8 cellular contexts compared by ENCODE assay signal in genomic region chr7:35725280-35725680, GRCh38. TPM values are rescaled to one million over a fixed set of nuclear protein-coding genes. Genes with fewer than 3 reads are reported as not detected.
A peak's percentile ranks its signal among the peaks of the same experiment; 100 is the strongest.
DNase-seq lines count a peak whose midpoint lies in the region; ATAC-seq, FAIRE-seq and TF ChIP-seq lines count a peak whose summit lies in the region.

No MANE protein-coding gene starts in this region.

- DNase-seq in RPMI8226 (peak; percentile 89), RCC 7860 (ENCODE audit: low spot score) (no peak), A673 (ENCODE audit: low spot score) (no peak), cerebellum (ENCODE audit: low spot score) (no peak), hypothalamus (lab: John Stamatoyannopoulos, UW) (no peak)
- DNase-seq in central memory CD8-positive, alpha-beta T cell (ENCODE audit: low spot score in 2 of 2): peak; percentile 56 to 83

- no peak for FAIRE-seq in RCC 7860 (lab: Jason Lieb, UNC)

- H3K4me3 ChIP-seq in A673 (ENCODE audit: low read depth, low read length, poor library complexity, severe bottlenecking): no peak overlapping the region

- peaks cover 14% of the 10 kb centered on the region for H3K36me3 Mint-ChIP-seq in central memory CD8-positive, alpha-beta T cell (ENCODE audit: insufficient read depth)

- POLR2A ChIA-PET in A673 (lab: Charles Lee; ENCODE audit: low non-redundant PET): no interaction called here

- no peaks in the 10 kb centered on the region for H3K9me3 Mint-ChIP-seq in central memory CD8-positive, alpha-beta T cell

- no peaks in the 10 kb centered on the region for H3K36me3 ChIP-seq in A673 (ENCODE audit: insufficient read depth, low read length, poor library complexity, severe bottlenecking)

- peak overlapping the region; percentile 89 for H3K27ac Mint-ChIP-seq in central memory CD8-positive, alpha-beta T cell (ENCODE audit: low read depth)

- peak; percentile 56 for TF ChIP-seq CTCF in GM12874 (IDR thresholded peaks at IDR 0.05; ENCODE audit: insufficient read depth, low read depth, low read length)
- no peak for TF ChIP-seq CTCF in A673 (conservative IDR thresholded peaks at IDR 0.05; ENCODE audit: low read depth, low read length)

- intact Hi-C loops in A673 (cut with micrococcal nuclease; ENCODE audit: unreplicated experiment): no loop called here

- no peaks in the 10 kb centered on the region for H3K27me3 Mint-ChIP-seq in central memory CD8-positive, alpha-beta T cell

- ATAC-seq in GM21825 (IDR thresholded peaks at IDR 0.05; ENCODE audit: unreplicated experiment): peak; percentile 42
- peak; percentile 66 for ATAC-seq in central memory CD8-positive, alpha-beta T cell (replicated peaks; ENCODE audit: extremely low read depth, poor library complexity, severe bottlenecking)

- H3K4me1 ChIP-seq in A673 (ENCODE audit: insufficient read depth, low read length, poor library complexity, severe bottlenecking): peaks cover 19% of the 10 kb centered on the region

- H3K9me3 ChIP-seq in A673 (ENCODE audit: low read depth, low read length, poor library complexity, severe bottlenecking): no peaks in the 10 kb centered on the region

- peaks cover 84% of the 10 kb centered on the region for H3K4me1 Mint-ChIP-seq in central memory CD8-positive, alpha-beta T cell

- no TSS peak for BruUV-seq in A673 (replicated peaks; lab: Mats Ljungman, UMichigan)

- CTCF ChIA-PET in A673 (lab: Charles Lee): no interaction called here

- no peak overlapping the region for H3K27ac ChIP-seq in A673 (ENCODE audit: low read depth, low read length, poor library complexity, severe bottlenecking)

- H3K4me3 Mint-ChIP-seq in central memory CD8-positive, alpha-beta T cell: peak overlapping the region; percentile 67

- H3K27me3 ChIP-seq in A673 (replicated peaks; ENCODE audit: insufficient read depth, low read depth, low read length, poor library complexity): no peaks in the 10 kb centered on the region

RNA-seq across cellular contexts. Expression of gene HERPUD2, which starts 30.3 kb away (rescaled TPM):
- total RNA-seq in A673 (2021) (23.1 and 23.3 TPM in 2 replicates), cerebellum (28.9 TPM)

Comparison
In these comparisons a context has a peak if more than half of its experiments do, and no peak if none do; other contexts are left out.
1. DNase-seq: peak in RPMI8226 (single experiment) and central memory CD8-positive, alpha-beta T cell (2 of 2); none in RCC 7860 (single experiment), A673 (single experiment), cerebellum (single experiment) and hypothalamus (0 of 51).